In genomic region chr4:9764155-9764696, GRCh38 we compare ENCODE assay signal across 1 cellular context.
TF ChIP-seq lines count a peak whose summit lies in the region.

No MANE protein-coding gene starts in this region.

TF ChIP-seq in K562, 482 proteins besides CTCF, POLR2A, EP300 and RAD21 (continued from another document):
- TF ChIP-seq ZBTB40 (IDR thresholded peaks at IDR 0.05) (peak; percentile 82), ZBTB40 (CRISPR knock-in tag; IDR thresholded peaks at IDR 0.05) (no peak)
TF ChIP-seq in K562: peak in this region for 1.
